29 cellular contexts compared by ENCODE assay signal in the genomic region with DNA sequence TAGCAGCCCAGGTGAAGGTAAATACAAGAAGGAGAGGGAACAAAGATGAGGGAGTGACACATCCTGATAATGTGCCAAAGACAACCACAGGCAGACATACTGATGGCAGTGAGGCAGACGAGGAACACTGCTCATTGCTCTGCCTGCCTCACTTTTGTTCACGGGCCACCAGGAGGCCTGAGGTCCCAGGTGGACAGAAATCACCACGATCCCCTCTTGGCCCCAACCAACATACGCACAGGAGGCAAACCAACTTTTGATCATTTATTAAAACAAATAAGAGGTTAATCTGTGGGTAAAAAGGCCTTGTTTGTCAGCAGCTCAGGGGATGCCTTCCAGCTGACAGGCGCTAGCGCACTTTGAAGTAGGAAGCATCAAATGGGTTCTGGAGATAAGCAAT. TPM values are rescaled to one million over a fixed set of nuclear protein-coding genes. Genes with fewer than 3 reads are reported as not detected.
"Had no signal": no experiment of that assay in that cellular context is flagged by ENCODE, and none has a peak within 500 bp of the region (broad histone marks: within the 10 kb centered on the region; RNA-seq: fewer than 3 reads in every experiment).

No MANE protein-coding gene starts in this region.

- FAIRE-seq: endometrium, islet of Langerhans, small intestine, urothelium cell line had no signal

- H3K27ac ChIP-seq: coronary artery, epithelial cell of prostate, gastroesophageal sphincter, heart left ventricle, lower lobe of right lung, ovary, psoas muscle, thoracic aorta, tibial nerve, upper lobe of left lung had no signal

- DNase-seq: effector memory CD8-positive, alpha-beta T cell; foreskin fibroblast; heart left ventricle; hippocampal formation; kidney glomerular epithelial cell; left ventricle myocardium superior; lower lobe of right lung; naive thymus-derived CD8-positive, alpha-beta T cell; nephron progenitor cell; occipital lobe; ovary; posterior cingulate gyrus; psoas muscle; right cardiac atrium; small intestine; stimulated activated CD4-positive, alpha-beta T cell treated with anti-CD3 and anti-CD28 coated beads, Interleukin-15, amount 100 ng/mL, for 24 hours; stimulated activated CD4-positive, alpha-beta T cell treated with anti-CD3 and anti-CD28 coated beads, Interleukin-2, amount 100 ng/mL, for 48 hours; stimulated activated naive B cell treated with anti-CD40 and anti-IgM and Interleukin-4, amounts not matched to agents 10 μg/mL and 1 μg/mL and 100 μg/mL, for 72 hours; upper lobe of left lung had no signal

- H3K4me3 ChIP-seq: coronary artery, gastroesophageal sphincter, heart left ventricle, lower lobe of right lung, ovary, psoas muscle, thoracic aorta, tibial nerve, upper lobe of left lung had no signal

- H3K9me3 ChIP-seq: gastroesophageal sphincter, heart left ventricle, lower lobe of right lung, ovary, psoas muscle, thoracic aorta, tibial nerve, upper lobe of left lung had no signal

- H3K4me1 ChIP-seq: gastroesophageal sphincter, heart left ventricle, lower lobe of right lung, psoas muscle, tibial nerve, upper lobe of left lung had no signal

- ATAC-seq: effector memory CD8-positive, alpha-beta T cell; esophagus mucosa; gastroesophageal sphincter; heart left ventricle; left ventricle myocardium superior; naive thymus-derived CD8-positive, alpha-beta T cell; psoas muscle; right cardiac atrium had no signal

- H3K27me3 ChIP-seq: gastroesophageal sphincter, heart left ventricle, ovary, tibial nerve, upper lobe of left lung had no signal

- H3K36me3 ChIP-seq: gastroesophageal sphincter, heart left ventricle, lower lobe of right lung, ovary, thoracic aorta, tibial nerve, upper lobe of left lung had no signal

RNA-seq across cellular contexts. Expression of gene ALG1L2, which starts 4.2 kb away (rescaled TPM):
- total RNA-seq: esophagus mucosa, gastroesophageal sphincter, left ventricle myocardium superior, myocyte, psoas muscle, thoracic aorta, tibial nerve had no signal
- polyA plus RNA-seq: heart left ventricle, ovary, psoas muscle, right cardiac atrium had no signal
